35 cellular contexts compared by ENCODE assay signal in genomic region chr10:75476569-75476968, GRCh38. TPM values are rescaled to one million over a fixed set of nuclear protein-coding genes. Genes with fewer than 3 reads are reported as not detected.
"Had no signal": no experiment of that assay in that cellular context is flagged by ENCODE, and none has a peak within 500 bp of the region (broad histone marks: within the 10 kb centered on the region; RNA-seq: fewer than 3 reads in every experiment).

No MANE protein-coding gene starts in this region.

- H3K4me3 ChIP-seq: adrenal gland, body of pancreas, breast epithelium had no signal

- H3K36me3 ChIP-seq: adrenal gland, brain microvascular endothelial cell, breast epithelium, WERI-Rb-1 had no signal

- DNase-seq: activated CD4-positive, alpha-beta memory T cell treated with anti-CD3 and anti-CD28 coated beads for 36 hours; activated CD4-positive, alpha-beta T cell treated with anti-CD3 and anti-CD28 coated beads for 1 hour; activated CD4-positive, alpha-beta T cell treated with anti-CD3 and anti-CD28 coated beads for 36 hours; activated CD4-positive, alpha-beta T cell treated with anti-CD3 and anti-CD28 coated beads for 48 hours; activated CD4-positive, alpha-beta T cell treated with anti-CD3 and anti-CD28 coated beads, Interleukin-2, amount 10 ng/mL, durations not matched to agents 7 days and 5 days; activated CD4-positive, CD25-positive, alpha-beta regulatory T cell; activated CD8-positive, alpha-beta memory T cell treated with anti-CD3 and anti-CD28 coated beads, Interleukin-2, amount 50 U/mL, for 4 hours; activated CD8-positive, alpha-beta T cell treated with anti-CD3 and anti-CD28 coated beads for 36 hours; activated effector memory CD4-positive, alpha-beta T cell treated with anti-CD3 and anti-CD28 coated beads, Interleukin-2, amount 50 U/mL, for 16 hours; activated gamma-delta T cell treated with Interleukin-2 at 50 U/mL for 16 hours; activated naive CD4-positive, alpha-beta T cell; activated naive CD4-positive, alpha-beta T cell treated with anti-CD3 and anti-CD28 coated beads for 36 hours; activated naive CD4-positive, alpha-beta T cell treated with anti-CD3 and anti-CD28 coated beads, Interleukin-2, amount 50 U/mL, for 16 hours; activated naive CD8-positive, alpha-beta T cell treated with anti-CD3 and anti-CD28 coated beads for 36 hours; activated T-cell treated with anti-CD3 and anti-CD28 coated beads for 4 hours; activated T-cell treated with anti-CD3 and anti-CD28 coated beads, Interleukin-2, amount 50 U/mL, for 1 hour; activated T-cell treated with anti-CD3 and anti-CD28 coated beads, Interleukin-2, amount 50 U/mL, for 4 hours; activated T-cell treated with anti-CD3 and anti-CD28 coated beads, Interleukin-2, amount 50 U/mL, for 72 hours; adrenal gland; amniotic stem cell; aorta; body of pancreas; central memory CD4-positive, alpha-beta T cell; T-helper 1 cell; T-helper 2 cell; T-helper 9 cell; WERI-Rb-1 had no signal

- H3K4me1 ChIP-seq: adrenal gland, breast epithelium had no signal

- H3K27me3 ChIP-seq: adrenal gland, body of pancreas, brain microvascular endothelial cell, breast epithelium had no signal

- H3K27ac ChIP-seq: adrenal gland, body of pancreas, brain microvascular endothelial cell, breast epithelium, WERI-Rb-1 had no signal

- H3K9me3 ChIP-seq: adrenal gland, body of pancreas, breast epithelium had no signal

- FAIRE-seq: astrocyte, TTC549 had no signal

RNA-seq across cellular contexts. Expression of gene LRMDA, which starts 45.1 kb away (rescaled TPM):
- total RNA-seq: activated CD4-positive, alpha-beta memory T cell treated with anti-CD3 and anti-CD28 coated beads for 36 hours; activated CD4-positive, alpha-beta T cell treated with anti-CD3 and anti-CD28 coated beads for 36 hours; activated CD4-positive, alpha-beta T cell treated with anti-CD3 and anti-CD28 coated beads, Interleukin-2, amount 10 ng/mL, durations not matched to agents 7 days and 5 days; activated CD8-positive, alpha-beta memory T cell treated with anti-CD3 and anti-CD28 coated beads for 36 hours; activated CD8-positive, alpha-beta T cell treated with anti-CD3 and anti-CD28 coated beads for 36 hours; activated naive CD4-positive, alpha-beta T cell treated with anti-CD3 and anti-CD28 coated beads for 36 hours; activated naive CD4-positive, alpha-beta T cell treated with anti-CD3 and anti-CD28 coated beads, Interleukin-2, amount 50 U/mL, for 72 hours; activated naive CD8-positive, alpha-beta T cell treated with anti-CD3 and anti-CD28 coated beads for 36 hours; activated T-cell treated with anti-CD3 and anti-CD28 coated beads, Interleukin-2, amount 50 U/mL, for 4 hours; activated T-cell treated with anti-CD3 and anti-CD28 coated beads, Interleukin-2, amount 50 U/mL, for 72 hours; activated T-helper 1 cell treated with anti-CD3 and anti-CD28 coated beads, Interleukin-12 subunit alpha, Interleukin-12 subunit beta, Interleukin-2, Interleukin-4 antibody, amounts not matched to agents 30 ng/mL and 10 ng/mL and 1 ng/mL, durations not matched to agents 14 hours and 24 hours and 36 hours; activated T-helper 17 cell treated with anti-CD3 and anti-CD28 coated beads, Interleukin-2, amount 50 U/mL, for 72 hours had no signal
